15 cellular contexts compared by ENCODE assay signal in the genomic region with DNA sequence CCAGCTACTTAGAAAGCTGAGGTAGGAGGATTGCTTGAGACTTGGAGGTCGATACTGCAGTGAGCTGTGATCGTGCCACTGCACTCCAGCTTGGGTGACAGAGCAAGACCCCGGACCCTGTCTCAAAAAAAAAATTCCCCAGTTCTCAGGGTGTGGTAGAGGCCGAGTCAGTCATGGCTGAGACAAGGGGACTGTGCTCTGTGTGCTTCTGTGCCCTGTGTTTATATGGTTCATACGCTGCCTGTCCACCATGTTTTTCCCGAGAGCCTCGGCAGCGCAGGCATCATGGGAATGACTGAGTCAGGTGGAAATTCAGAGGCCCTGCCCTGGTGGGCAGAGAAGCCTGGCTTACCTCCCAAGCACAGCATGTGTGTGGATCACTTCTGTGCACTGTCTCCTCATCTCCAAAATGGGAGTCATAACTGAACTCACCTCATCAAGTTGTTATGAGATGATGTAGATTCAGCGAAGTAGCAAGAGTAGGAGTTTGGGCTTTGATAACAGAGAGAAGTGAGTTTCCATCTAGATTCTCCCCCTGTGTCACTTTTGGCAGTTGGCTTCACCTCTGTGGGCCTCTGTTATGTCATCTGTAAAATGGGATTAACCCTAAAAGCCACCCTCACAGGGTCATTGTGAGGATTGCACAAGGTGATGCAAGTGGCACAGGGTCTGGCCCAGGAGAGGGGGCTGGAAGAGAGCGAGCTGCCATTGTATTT. TPM values are rescaled to one million over a fixed set of nuclear protein-coding genes. Genes with fewer than 3 reads are reported as not detected.
DNase-seq lines count a peak whose midpoint lies in the region; ATAC-seq and TF ChIP-seq lines count a peak whose summit lies in the region.
"Had no signal": no experiment of that assay in that cellular context is flagged by ENCODE, and none has a peak within 500 bp of the region (broad histone marks: within the 10 kb centered on the region; RNA-seq: fewer than 3 reads in every experiment).

No MANE protein-coding gene starts in this region.

- H3K4me3 Mint-ChIP-seq in chondrocyte (ENCODE audit: unreplicated experiment) (no peak overlapping the region), neural progenitor cell (no peak overlapping the region)
- H3K4me3 Mint-ChIP-seq: activated CD4-positive, alpha-beta T cell treated with anti-CD3 and anti-CD28 coated beads, Interleukin-2, amount 10 ng/mL, durations not matched to agents 7 days and 5 days; naive thymus-derived CD4-positive, alpha-beta T cell had no signal

- DNase-seq in activated naive CD4-positive, alpha-beta T cell treated with anti-CD3 and anti-CD28 coated beads, Interleukin-2, amount 50 U/mL, for 72 hours (ENCODE audit: low spot score in 2 of 2): no peak
- no peak for DNase-seq in activated naive CD4-positive, alpha-beta T cell treated with anti-CD3 and anti-CD28 coated beads, Interleukin-2, amount 50 U/mL, for 16 hours
- DNase-seq in chondrocyte (ENCODE audit: low spot score) (no peak), neural progenitor cell (ENCODE audit: low spot score) (no peak), aorta (no peak), NCI-H146 (lab: John Stamatoyannopoulos, UW) (no peak), putamen (ENCODE audit: low spot score) (no peak)
- DNase-seq: activated CD4-positive, alpha-beta T cell treated with anti-CD3 and anti-CD28 coated beads, Interleukin-2, amount 10 ng/mL, durations not matched to agents 7 days and 5 days; activated effector memory CD4-positive, alpha-beta T cell treated with anti-CD3 and anti-CD28 coated beads, Interleukin-2, amount 50 U/mL, for 16 hours; heart right ventricle; left cardiac atrium; naive thymus-derived CD4-positive, alpha-beta T cell; NCI-H187 treated with DMSO at 0.1 percent for 48 hours; RPMI8226 had no signal

- H3K4me2 ChIP-seq in neural progenitor cell: peak overlapping the region; percentile 54

- no peaks in the 10 kb centered on the region for H3K36me3 Mint-ChIP-seq in activated naive CD4-positive, alpha-beta T cell treated with anti-CD3 and anti-CD28 coated beads, Interleukin-2, amount 50 U/mL, for 72 hours
- H3K36me3 Mint-ChIP-seq in chondrocyte (ENCODE audit: low read depth) (no peaks in the 10 kb centered on the region), neural progenitor cell (no peaks in the 10 kb centered on the region)

- no peaks in the 10 kb centered on the region for H3K27me3 Mint-ChIP-seq in chondrocyte (ENCODE audit: low read depth)
- peaks cover 3% of the 10 kb centered on the region for H3K27me3 Mint-ChIP-seq in neural progenitor cell (ENCODE audit: insufficient read depth, low read depth)
- H3K27me3 Mint-ChIP-seq: activated CD4-positive, alpha-beta T cell treated with anti-CD3 and anti-CD28 coated beads, Interleukin-2, amount 10 ng/mL, durations not matched to agents 7 days and 5 days; naive thymus-derived CD4-positive, alpha-beta T cell had no signal

- H2AFZ ChIP-seq in neural progenitor cell (replicated peaks): no peak overlapping the region

- peak; percentile 56 to 92 for ATAC-seq in activated naive CD4-positive, alpha-beta T cell treated with anti-CD3 and anti-CD28 coated beads, Interleukin-2, amount 50 U/mL, for 72 hours
- ATAC-seq in aorta (ENCODE audit: low FRiP score) (no peak), HG02759 (IDR thresholded peaks at IDR 0.05; ENCODE audit: unreplicated experiment) (no peak)
- ATAC-seq: heart right ventricle; naive thymus-derived CD4-positive, alpha-beta T cell had no signal

- H3K4me1 Mint-ChIP-seq in chondrocyte (ENCODE audit: low read depth): peaks cover 67% of the 10 kb centered on the region
- H3K4me1 Mint-ChIP-seq in neural progenitor cell: peaks cover 40% of the 10 kb centered on the region

- H3K9ac ChIP-seq in neural progenitor cell: no peak overlapping the region

- no peaks in the 10 kb centered on the region for H3K9me3 ChIP-seq in neural progenitor cell (ENCODE audit: low read depth)
- H3K9me3 ChIP-seq in aorta (ENCODE audit: control insufficient read depth, low read length): no peaks in the 10 kb centered on the region
- H3K9me3 ChIP-seq: heart right ventricle had no signal

- H3K9me3 Mint-ChIP-seq in activated naive CD4-positive, alpha-beta T cell treated with anti-CD3 and anti-CD28 coated beads, Interleukin-2, amount 50 U/mL, for 72 hours: no peaks in the 10 kb centered on the region
- H3K9me3 Mint-ChIP-seq in chondrocyte (ENCODE audit: low read depth) (no peaks in the 10 kb centered on the region), neural progenitor cell (no peaks in the 10 kb centered on the region)
- H3K9me3 Mint-ChIP-seq: activated CD4-positive, alpha-beta T cell treated with anti-CD3 and anti-CD28 coated beads, Interleukin-2, amount 10 ng/mL, durations not matched to agents 7 days and 5 days; naive thymus-derived CD4-positive, alpha-beta T cell had no signal

- peaks cover 23% of the 10 kb centered on the region for H3K79me2 ChIP-seq in neural progenitor cell (ENCODE audit: low read depth)

- H3K27me3 ChIP-seq in neural progenitor cell (no peaks in the 10 kb centered on the region), aorta (ENCODE audit: control insufficient read depth in 1 of 2, insufficient read depth in 2 of 2, low read length in 1 of 2) (no peaks in the 10 kb centered on the region)
- H3K27me3 ChIP-seq: heart right ventricle had no signal

- H4K20me1 ChIP-seq in neural progenitor cell (ENCODE audit: low read depth): peaks cover 43% of the 10 kb centered on the region

- peaks cover 3% of the 10 kb centered on the region for H3F3A ChIP-seq in neural progenitor cell (ENCODE audit: low read depth)

- H3K27ac Mint-ChIP-seq in activated naive CD4-positive, alpha-beta T cell treated with anti-CD3 and anti-CD28 coated beads, Interleukin-2, amount 50 U/mL, for 72 hours: no peak overlapping the region
- H3K27ac Mint-ChIP-seq in chondrocyte (ENCODE audit: unreplicated experiment) (peak overlapping the region; percentile 87), neural progenitor cell (no peak overlapping the region)
- H3K27ac Mint-ChIP-seq: activated CD4-positive, alpha-beta T cell treated with anti-CD3 and anti-CD28 coated beads, Interleukin-2, amount 10 ng/mL, durations not matched to agents 7 days and 5 days had no signal

- WGBS in aorta, 2 donors: 94% methylated on average over 10 of the region's 10 CpGs

- H3K36me3 ChIP-seq in neural progenitor cell (no peaks in the 10 kb centered on the region), aorta (ENCODE audit: control insufficient read depth in 1 of 2, insufficient read depth in 2 of 2, low read length in 1 of 2) (no peaks in the 10 kb centered on the region)
- H3K36me3 ChIP-seq: heart right ventricle had no signal

- H3K4me3 ChIP-seq in neural progenitor cell (no peak overlapping the region), aorta (ENCODE audit: low read length in 2 of 2) (no peak overlapping the region)
- H3K4me3 ChIP-seq: heart right ventricle had no signal

- TF ChIP-seq CTCF in chondrocyte (IDR thresholded peaks at IDR 0.05) (no peak), neural progenitor cell (IDR thresholded peaks at IDR 0.05) (no peak)

- H3K4me1 ChIP-seq in neural progenitor cell (peaks cover 30% of the 10 kb centered on the region), aorta (ENCODE audit: control insufficient read depth in 1 of 2, insufficient read depth in 2 of 2, low read length in 2 of 2) (peaks cover 4 to 10% of the 10 kb centered on the region in 2 donors)

- intact Hi-C loops in aorta (cut with DNase I): loop anchor here in 1 of 2 donors (5.0 kb wide), 1 partner anchor 53 kb away; no protein-coding TSS in a partner anchor

- H3K27ac ChIP-seq in neural progenitor cell (no peak overlapping the region), aorta (ENCODE audit: low read depth in 1 of 2, low read length in 2 of 2) (peak overlapping the region; percentile 52 to 90)
- H3K27ac ChIP-seq: heart right ventricle had no signal

RNA-seq across cellular contexts. Expression of gene FLNB, which starts 56.9 kb away (rescaled TPM):
- total RNA-seq in activated naive CD4-positive, alpha-beta T cell treated with anti-CD3 and anti-CD28 coated beads, Interleukin-2, amount 50 U/mL, for 72 hours: 10 to 100 TPM; 17.5 to 34.2 TPM
- total RNA-seq in chondrocyte (56.5 to 75.3 TPM (median 70.2 TPM) in 3 replicates), neural progenitor cell (ENCODE audit: low replicate concordance) (32.0 and 54.9 TPM in 2 replicates), aorta (100 to 1,000 TPM; 157 to 254 TPM)
- 10 to 100 TPM; 33.3 to 92.6 TPM for polyA plus RNA-seq in aorta

Comparison
In these comparisons a context has a peak if more than half of its experiments do, and no peak if none do; other contexts are left out.
1. ATAC-seq: peak in activated naive CD4-positive, alpha-beta T cell treated with anti-CD3 and anti-CD28 coated beads, Interleukin-2, amount 50 U/mL, for 72 hours (2 of 2); none in aorta (single experiment) and HG02759 (single experiment).